27 cellular contexts compared by ENCODE assay signal in the genomic region with DNA sequence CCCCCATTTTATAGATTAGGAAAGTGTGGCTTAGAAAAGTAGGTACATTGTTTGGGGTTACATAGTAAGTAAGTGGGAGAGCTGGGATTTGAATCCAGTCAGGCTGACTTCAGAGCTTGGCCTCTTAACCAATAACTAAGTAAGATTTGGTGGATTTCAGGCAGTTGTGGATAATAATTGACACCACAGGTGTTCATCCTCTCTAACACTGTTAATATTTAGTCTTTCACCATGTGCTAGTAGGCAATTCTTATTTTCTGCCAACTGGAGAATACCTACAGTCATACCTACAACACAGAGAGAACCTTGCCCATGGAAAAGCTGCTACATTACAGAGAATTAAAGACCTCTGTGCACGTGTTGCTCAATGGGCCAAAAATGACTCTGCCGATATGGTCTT.
"Had no signal": no experiment of that assay in that cellular context is flagged by ENCODE, and none has a peak within 500 bp of the region (broad histone marks: within the 10 kb centered on the region; RNA-seq: fewer than 3 reads in every experiment).

No MANE protein-coding gene starts in this region.

- H3K36me3 Mint-ChIP-seq: natural killer cell treated with Interleukin-12 subunit alpha and Interleukin-12 subunit beta and Interleukin-15 and Interleukin-18, amount 100 ng/mL, for 72 hours; stimulated activated effector memory CD8-positive, alpha-beta T cell treated with anti-CD3 and anti-CD28 coated beads, Interleukin-12 subunit alpha, Interleukin-12 subunit beta, amount 100 ng/mL, for 72 hours; stimulated activated naive B cell treated with anti-CD40 and anti-IgM and Interleukin-4, amounts not matched to agents 10 μg/mL and 1 μg/mL and 100 μg/mL, for 72 hours had no signal

- H3K4me3 ChIP-seq: pancreas, prostate gland, right lobe of liver, sigmoid colon, stomach, thoracic aorta, thyroid gland, tibial nerve, upper lobe of left lung, vagina had no signal

- H3K9me3 ChIP-seq: neutrophil, pancreas, prostate gland, right lobe of liver, sigmoid colon, stomach, thoracic aorta, thyroid gland, tibial nerve, upper lobe of left lung, vagina had no signal

- H3K27me3 ChIP-seq: neutrophil, right lobe of liver, sigmoid colon, stomach, thyroid gland, upper lobe of left lung, vagina had no signal

- H3K4me1 Mint-ChIP-seq: nephron progenitor cell; neural crest cell; stimulated activated naive B cell treated with anti-CD40 and anti-IgM and Interleukin-4, amounts not matched to agents 10 μg/mL and 1 μg/mL and 100 μg/mL, for 72 hours had no signal

- H3K27ac Mint-ChIP-seq: natural killer cell treated with Interleukin-12 subunit alpha and Interleukin-12 subunit beta and Interleukin-15 and Interleukin-18, amount 100 ng/mL, for 72 hours; nephron progenitor cell; stimulated activated effector memory CD8-positive, alpha-beta T cell treated with anti-CD3 and anti-CD28 coated beads, Interleukin-12 subunit alpha, Interleukin-12 subunit beta, amount 100 ng/mL, for 72 hours; stimulated activated naive B cell treated with anti-CD40 and anti-IgM and Interleukin-4, amounts not matched to agents 10 μg/mL and 1 μg/mL and 100 μg/mL, for 72 hours; stimulated activated naive CD8-positive, alpha-beta T cell treated with anti-CD3 and anti-CD28 coated beads, Interleukin-15, Interleukin-2, amounts not matched to agents 100 ng/mL and 50 ng/mL, for 24 hours had no signal

- H3K36me3 ChIP-seq: neutrophil, pancreas, prostate gland, right lobe of liver, sigmoid colon, stomach, thoracic aorta, thyroid gland, tibial nerve, upper lobe of left lung, vagina had no signal

- H3K9me3 Mint-ChIP-seq: natural killer cell treated with Interleukin-12 subunit alpha and Interleukin-12 subunit beta and Interleukin-15 and Interleukin-18, amount 100 ng/mL, for 72 hours; nephron progenitor cell; neural crest cell; stimulated activated effector memory CD8-positive, alpha-beta T cell treated with anti-CD3 and anti-CD28 coated beads, Interleukin-12 subunit alpha, Interleukin-12 subunit beta, amount 100 ng/mL, for 72 hours; stimulated activated naive B cell treated with anti-CD40 and anti-IgM and Interleukin-4, amounts not matched to agents 10 μg/mL and 1 μg/mL and 100 μg/mL, for 72 hours; stimulated activated naive CD8-positive, alpha-beta T cell treated with anti-CD3 and anti-CD28 coated beads, Interleukin-15, Interleukin-2, amounts not matched to agents 100 ng/mL and 50 ng/mL, for 24 hours had no signal

- ATAC-seq: natural killer cell treated with Interleukin-12 subunit alpha and Interleukin-12 subunit beta and Interleukin-15 and Interleukin-18, amount 100 ng/mL, for 72 hours; pancreas; right cardiac atrium; right lobe of liver; stimulated activated effector memory CD8-positive, alpha-beta T cell treated with anti-CD3 and anti-CD28 coated beads, Interleukin-12 subunit alpha, Interleukin-12 subunit beta, amount 100 ng/mL, for 72 hours; stimulated activated naive B cell treated with anti-CD40 and anti-IgM and Interleukin-4, amounts not matched to agents 10 μg/mL and 1 μg/mL and 100 μg/mL, for 72 hours had no signal

- H3K27me3 Mint-ChIP-seq: natural killer cell treated with Interleukin-12 subunit alpha and Interleukin-12 subunit beta and Interleukin-15 and Interleukin-18, amount 100 ng/mL, for 72 hours; stimulated activated naive B cell treated with anti-CD40 and anti-IgM and Interleukin-4, amounts not matched to agents 10 μg/mL and 1 μg/mL and 100 μg/mL, for 72 hours; stimulated activated naive CD8-positive, alpha-beta T cell treated with anti-CD3 and anti-CD28 coated beads, Interleukin-15, Interleukin-2, amounts not matched to agents 100 ng/mL and 50 ng/mL, for 24 hours had no signal

- H3K27ac ChIP-seq: neutrophil, pancreas, prostate gland, right lobe of liver, sigmoid colon, stomach, thoracic aorta, thyroid gland, tibial nerve, upper lobe of left lung, vagina had no signal

- H3K4me1 ChIP-seq: prostate gland, right lobe of liver, sigmoid colon, stomach, thyroid gland, tibial nerve, upper lobe of left lung, vagina had no signal

- DNase-seq: nephron progenitor cell; nucleus accumbens; pancreas; right cardiac atrium; right lobe of liver; sigmoid colon; small intestine; stimulated activated CD4-positive, alpha-beta T cell treated with anti-CD3 and anti-CD28 coated beads, Interleukin-15, amount 100 ng/mL, for 24 hours; stimulated activated CD4-positive, alpha-beta T cell treated with anti-CD3 and anti-CD28 coated beads, Interleukin-2, amount 100 ng/mL, for 24 hours; stimulated activated CD4-positive, alpha-beta T cell treated with anti-CD3 and anti-CD28 coated beads, Interleukin-2, amount 100 ng/mL, for 48 hours; stimulated activated CD4-positive, alpha-beta T cell treated with anti-CD3 and anti-CD28 coated beads, Interleukin-4, amount 100 ng/mL, for 24 hours; stimulated activated naive B cell treated with anti-CD40 and anti-IgM and Interleukin-4, amounts not matched to agents 10 μg/mL and 1 μg/mL and 100 μg/mL, for 72 hours; stimulated activated naive CD4-positive, alpha-beta T cell treated with Interleukin-2 at 50 U/mL for 16 hours; stomach; thyroid gland; trophoblast cell; upper lobe of left lung had no signal

- FAIRE-seq: pancreas, small intestine, urothelium cell line had no signal

- H3K4me3 Mint-ChIP-seq: natural killer cell treated with Interleukin-12 subunit alpha and Interleukin-12 subunit beta and Interleukin-15 and Interleukin-18, amount 100 ng/mL, for 72 hours; nephron progenitor cell; neural crest cell; stimulated activated effector memory CD8-positive, alpha-beta T cell treated with anti-CD3 and anti-CD28 coated beads, Interleukin-12 subunit alpha, Interleukin-12 subunit beta, amount 100 ng/mL, for 72 hours; stimulated activated naive B cell treated with anti-CD40 and anti-IgM and Interleukin-4, amounts not matched to agents 10 μg/mL and 1 μg/mL and 100 μg/mL, for 72 hours; stimulated activated naive CD8-positive, alpha-beta T cell treated with anti-CD3 and anti-CD28 coated beads, Interleukin-15, Interleukin-2, amounts not matched to agents 100 ng/mL and 50 ng/mL, for 24 hours had no signal
